ENCODE assay signal across 16 cellular contexts in genomic region chr4:147958057-147958456, GRCh38.
DNase-seq lines count a peak whose midpoint lies in the region; ATAC-seq and TF ChIP-seq lines count a peak whose summit lies in the region.
"Had no signal": no experiment of that assay in that cellular context is flagged by ENCODE, and none has a peak within 500 bp of the region (broad histone marks: within the 10 kb centered on the region; RNA-seq: fewer than 3 reads in every experiment).

No MANE protein-coding gene starts in this region.

- TF ChIP-seq CTCF in HFFc6 (IDR thresholded peaks at IDR 0.05), result no peak
- no peak for TF ChIP-seq CTCF in left ventricle myocardium inferior (IDR thresholded peaks at IDR 0.05; ENCODE audit: borderline replicate concordance)

- no peaks in the 10 kb centered on the region for H3K79me2 ChIP-seq in trophoblast cell (ENCODE audit: control insufficient read depth, insufficient read depth, low read length, poor library complexity)

- H3K9me3 ChIP-seq in left ventricle myocardium inferior (replicated peaks) (no peaks in the 10 kb centered on the region), trophoblast cell (ENCODE audit: insufficient read depth, low read depth, low read length) (no peaks in the 10 kb centered on the region)

- H3K36me3 Mint-ChIP-seq in HFFc6 (ENCODE audit: low read depth), result peaks cover 52% of the 10 kb centered on the region

- no peaks in the 10 kb centered on the region for H3K79me1 ChIP-seq in trophoblast cell (ENCODE audit: low read length)

- no peak overlapping the region for H4K12ac ChIP-seq in trophoblast cell (ENCODE audit: low read depth, low read length)

- H3K18ac ChIP-seq in trophoblast cell (ENCODE audit: low read length), result no peak overlapping the region

- H3K27me3 ChIP-seq in left ventricle myocardium inferior (ENCODE audit: low read depth), result no peaks in the 10 kb centered on the region
- H3K27me3 ChIP-seq in trophoblast cell (ENCODE audit: insufficient read depth, low read length), result no peaks in the 10 kb centered on the region

- H2BK5ac ChIP-seq in trophoblast cell (ENCODE audit: low read depth, low read length, poor library complexity), result no peak overlapping the region

- H3K27ac ChIP-seq in left ventricle myocardium inferior (replicated peaks) (peak overlapping the region; percentile 41), trophoblast cell (ENCODE audit: low read depth, low read length) (no peak overlapping the region)
- H3K27ac ChIP-seq: HL-60 had no signal

- ATAC-seq in HG03520 (IDR thresholded peaks at IDR 0.05; ENCODE audit: unreplicated experiment), result no peak

- no peak overlapping the region for H4K91ac ChIP-seq in trophoblast cell (ENCODE audit: low read depth, low read length)

- no peak for DNase-seq in HFFc6
- peak; percentile 55 for DNase-seq in amniotic epithelial cell (ENCODE audit: low read depth)
- no peak for DNase-seq in left ventricle myocardium inferior
- peak; percentile 54 to 77 for DNase-seq in trophoblast cell
- no peak for DNase-seq in NCI-H82 treated with DMSO at 0.1 percent for 48 hours (lab: John Stamatoyannopoulos, UW; ENCODE audit: unreplicated experiment)
- DNase-seq in NCI-H128 (lab: John Stamatoyannopoulos, UW; ENCODE audit: unreplicated experiment), result no peak
- DNase-seq: DMS79 treated with DMSO at 0.1 percent for 48 hours, H7, NCI-H1092 treated with DMSO at 0.1 percent for 48 hours, NCI-H1694 treated with DMSO at 0.1 percent for 48 hours, NCI-H510A, NCI-H748 treated with DMSO at 0.1 percent for 48 hours, RPMI8226 had no signal

- H3K23ac ChIP-seq in trophoblast cell (ENCODE audit: low read length), result no peak overlapping the region

- no peak overlapping the region for H2AK5ac ChIP-seq in trophoblast cell (ENCODE audit: low read length)

- no peak overlapping the region for H3K4ac ChIP-seq in trophoblast cell (ENCODE audit: low read depth, low read length)

- no peak overlapping the region for H2BK120ac ChIP-seq in trophoblast cell (ENCODE audit: insufficient read depth, low read length, poor library complexity)

- no peak overlapping the region for H3K9ac ChIP-seq in trophoblast cell (ENCODE audit: low read length)

- H3K4me1 ChIP-seq in left ventricle myocardium inferior (peaks cover 53% of the 10 kb centered on the region), trophoblast cell (ENCODE audit: control insufficient read depth in 1 of 2, insufficient read depth in 2 of 2, low read length in 2 of 2) (peaks cover 2% of the 10 kb centered on the region in 2 experiments)

- no peak overlapping the region for H3K14ac ChIP-seq in trophoblast cell (ENCODE audit: low read length)

- 0 out of 2 replicates have a peak, but pooled peaks cover 4% of the 10 kb centered on the region for H3K4me1 Mint-ChIP-seq in HFFc6 (ENCODE audit: low read depth)
- H3K4me1 Mint-ChIP-seq: B cell had no signal

- intact Hi-C loops in left ventricle myocardium inferior (cut with micrococcal nuclease), result no loop called here

- WGBS in trophoblast cell (ENCODE audit: extremely low coverage, insufficient coverage, insufficient read length), result no CpG with 5 or more reads among the region's 3 CpGs

- H3K36me3 ChIP-seq in left ventricle myocardium inferior, result no peaks in the 10 kb centered on the region
- no peaks in the 10 kb centered on the region for H3K36me3 ChIP-seq in trophoblast cell (ENCODE audit: control insufficient read depth in 1 of 2, insufficient read depth in 2 of 2, low read length in 2 of 2)

- no peak overlapping the region for H4K8ac ChIP-seq in trophoblast cell (ENCODE audit: low read depth, low read length)

- H3K4me2 ChIP-seq in trophoblast cell (ENCODE audit: low read length), result no peak overlapping the region

- H3K4me3 ChIP-seq in left ventricle myocardium inferior (no peak overlapping the region), trophoblast cell (ENCODE audit: low read depth, low read length) (no peak overlapping the region)

- H3K27me3 Mint-ChIP-seq in HFFc6 (ENCODE audit: insufficient read depth), result no peaks in the 10 kb centered on the region; the same call in none of the 2 replicates
- H3K27me3 Mint-ChIP-seq: B cell had no signal

- H2BK12ac ChIP-seq in trophoblast cell (ENCODE audit: low read length), result no peak overlapping the region

- no peak overlapping the region for H3K4me3 Mint-ChIP-seq in HFFc6
- H3K4me3 Mint-ChIP-seq: B cell had no signal

- no peaks in the 10 kb centered on the region for H3K9me3 Mint-ChIP-seq in HFFc6

- peak overlapping the region; percentile 21; the same call in 1 of the 2 replicates for H3K27ac Mint-ChIP-seq in HFFc6
- H3K27ac Mint-ChIP-seq: B cell had no signal

- H2AFZ ChIP-seq in trophoblast cell (ENCODE audit: insufficient read depth, low read length, poor library complexity), result no peak overlapping the region

Comparison
In these comparisons a context has a peak if more than half of its experiments do, and no peak if none do; other contexts are left out.
1. DNase-seq: peak in amniotic epithelial cell (single experiment) and trophoblast cell (2 of 2); none in HFFc6 (single experiment), left ventricle myocardium inferior (single experiment), NCI-H82 treated with DMSO at 0.1 percent for 48 hours (single experiment) and NCI-H128 (single experiment).